Comparison of ENCODE assay signal across 8 cellular contexts in the genomic region with DNA sequence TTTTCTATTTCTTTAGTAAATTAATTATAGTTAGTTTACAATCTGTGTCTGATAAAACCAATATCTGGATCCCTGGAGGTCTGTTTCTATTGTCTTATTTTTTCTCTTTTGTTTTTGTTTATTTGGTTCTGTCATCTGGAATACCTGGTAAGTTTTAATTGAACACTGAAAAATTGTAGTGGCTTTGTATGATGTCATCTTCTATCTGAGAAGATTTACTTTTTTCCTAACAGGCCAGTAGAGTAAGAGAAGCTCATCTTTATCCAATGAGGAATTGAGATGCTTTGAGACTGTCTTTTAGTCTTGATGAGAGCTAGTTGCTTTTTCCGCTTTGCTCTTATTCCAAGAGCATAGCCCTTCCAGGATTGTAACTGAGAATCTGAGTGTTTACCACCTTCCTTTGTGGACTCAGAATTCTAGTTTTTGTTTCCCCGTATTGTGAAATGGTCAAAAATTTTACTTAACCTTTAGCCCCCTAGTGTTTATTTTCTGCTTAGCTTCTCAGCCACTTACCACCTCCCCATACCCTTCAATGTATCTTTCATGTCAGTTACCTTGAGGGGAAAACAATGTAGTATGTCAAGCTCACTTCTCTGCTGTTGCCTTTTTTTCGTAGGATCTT. TPM values are rescaled to one million over a fixed set of nuclear protein-coding genes. Genes with fewer than 3 reads are reported as not detected.
DNase-seq lines count a peak whose midpoint lies in the region; ATAC-seq and TF ChIP-seq lines count a peak whose summit lies in the region.

No MANE protein-coding gene starts in this region.

- CTCF ChIA-PET in activated CD4-positive, alpha-beta T cell treated with anti-CD3 and anti-CD28 coated beads, Interleukin-2, amount 10 ng/mL, durations not matched to agents 7 days and 5 days (lab: Charles Lee): interaction anchor here (0.7 to 1.6 kb wide), 12 partner anchors 9 to 201 kb away, joined by 3 to 11 read pairs (median 4); no protein-coding TSS in a partner anchor

- H3K4me3 Mint-ChIP-seq in activated CD4-positive, alpha-beta T cell treated with anti-CD3 and anti-CD28 coated beads, Interleukin-2, amount 10 ng/mL, durations not matched to agents 7 days and 5 days: no peak overlapping the region
- H3K4me3 Mint-ChIP-seq in progenitor cell of endocrine pancreas (ENCODE audit: low read depth): no peak overlapping the region

- TF ChIP-seq CTCF in breast epithelium (IDR thresholded peaks at IDR 0.05): peak in 2 of 3 donors; percentile 14 to 17
- peak; percentile 56 for TF ChIP-seq CTCF in progenitor cell of endocrine pancreas (IDR thresholded peaks at IDR 0.05; ENCODE audit: unreplicated experiment)
- no peak for TF ChIP-seq CTCF in stomach (IDR thresholded peaks at IDR 0.05)

- H3K27me3 ChIP-seq in breast epithelium (no peaks in the 10 kb centered on the region), stomach (no peaks in the 10 kb centered on the region)

- TF ChIP-seq POLR2A in breast epithelium (IDR thresholded peaks at IDR 0.05) (no peak), stomach (IDR thresholded peaks at IDR 0.05) (no peak)

- H3K9me3 Mint-ChIP-seq in activated CD4-positive, alpha-beta T cell treated with anti-CD3 and anti-CD28 coated beads, Interleukin-2, amount 10 ng/mL, durations not matched to agents 7 days and 5 days: peaks cover 3% of the 10 kb centered on the region
- no peaks in the 10 kb centered on the region for H3K9me3 Mint-ChIP-seq in progenitor cell of endocrine pancreas (ENCODE audit: low read depth)

- WGBS in stomach, 5 donors: 53 to 82% (median 73%) methylated on average over 2 to 3 of the region's 3 CpGs

- H3K27ac ChIP-seq in breast epithelium: no peak overlapping the region
- H3K27ac ChIP-seq in stomach: no peak overlapping the region

- H3K27ac Mint-ChIP-seq in activated CD4-positive, alpha-beta T cell treated with anti-CD3 and anti-CD28 coated beads, Interleukin-2, amount 10 ng/mL, durations not matched to agents 7 days and 5 days: peak overlapping the region; percentile 71
- H3K27ac Mint-ChIP-seq in progenitor cell of endocrine pancreas: peak overlapping the region; percentile 2

- peaks cover 2% of the 10 kb centered on the region for H3K27me3 Mint-ChIP-seq in activated CD4-positive, alpha-beta T cell treated with anti-CD3 and anti-CD28 coated beads, Interleukin-2, amount 10 ng/mL, durations not matched to agents 7 days and 5 days
- no peaks in the 10 kb centered on the region for H3K27me3 Mint-ChIP-seq in progenitor cell of endocrine pancreas

- no peaks in the 10 kb centered on the region for H3K36me3 ChIP-seq in breast epithelium
- no peaks in the 10 kb centered on the region for H3K36me3 ChIP-seq in stomach

- DNase-seq in activated CD4-positive, alpha-beta T cell treated with anti-CD3 and anti-CD28 coated beads, Interleukin-2, amount 10 ng/mL, durations not matched to agents 7 days and 5 days: no peak
- no peak for DNase-seq in activated CD4-positive, alpha-beta T cell treated with anti-CD3 and anti-CD28 coated beads, Interleukin-2, amount 50 U/mL, for 4 hours
- DNase-seq in MV-4-11 (lab: John Stamatoyannopoulos, UW) (peak; percentile 41), breast epithelium (ENCODE audit: low spot score in 2 of 2) (no peak), progenitor cell of endocrine pancreas (ENCODE audit: low spot score, unreplicated experiment) (no peak), NCI-H2081 (lab: John Stamatoyannopoulos, UW) (no peak), stomach (no peak)

- no peak for TF ChIP-seq EP300 in stomach (IDR thresholded peaks at IDR 0.05)

- intact Hi-C loops in breast epithelium (cut with DNase I; ENCODE audit: low total_unique reads): no loop called here
- intact Hi-C loops in stomach (cut with DNase I; ENCODE audit: low total_unique reads): no loop called here

- peaks cover 33% of the 10 kb centered on the region for H3K4me1 Mint-ChIP-seq in activated CD4-positive, alpha-beta T cell treated with anti-CD3 and anti-CD28 coated beads, Interleukin-2, amount 10 ng/mL, durations not matched to agents 7 days and 5 days
- peaks cover 11% of the 10 kb centered on the region for H3K4me1 Mint-ChIP-seq in progenitor cell of endocrine pancreas (ENCODE audit: low read depth)

- peaks cover 6% of the 10 kb centered on the region for H3K36me3 Mint-ChIP-seq in activated CD4-positive, alpha-beta T cell treated with anti-CD3 and anti-CD28 coated beads, Interleukin-2, amount 10 ng/mL, durations not matched to agents 7 days and 5 days (ENCODE audit: low read depth)
- peaks cover 9% of the 10 kb centered on the region for H3K36me3 Mint-ChIP-seq in progenitor cell of endocrine pancreas (ENCODE audit: insufficient read depth)

- H3K9me3 ChIP-seq in breast epithelium: no peaks in the 10 kb centered on the region
- H3K9me3 ChIP-seq in stomach: no peaks in the 10 kb centered on the region

- H3K4me1 ChIP-seq in breast epithelium (no peaks in the 10 kb centered on the region), stomach (no peaks in the 10 kb centered on the region)

- H3K4me3 ChIP-seq in breast epithelium (no peak overlapping the region), stomach (no peak overlapping the region)

- POLR2A ChIA-PET in activated CD4-positive, alpha-beta T cell treated with anti-CD3 and anti-CD28 coated beads, Interleukin-2, amount 10 ng/mL, durations not matched to agents 7 days and 5 days (lab: Charles Lee): interaction anchor here (0.6 kb wide), 1 partner anchor 65 kb away, joined by 4 read pairs; no protein-coding TSS in a partner anchor

- no peak for ATAC-seq in HG03108 (IDR thresholded peaks at IDR 0.05; ENCODE audit: unreplicated experiment)

RNA-seq across cellular contexts. Expression of a gene that starts 25.0 kb away (rescaled TPM):
- 1 to 10 TPM in 1 of 2 experiments, under 1 TPM in 1; 0.79 to 1.3 TPM for total RNA-seq in activated CD4-positive, alpha-beta T cell treated with anti-CD3 and anti-CD28 coated beads, Interleukin-2, amount 10 ng/mL, durations not matched to agents 7 days and 5 days
- 10 to 100 TPM; 10.6 to 30.8 (median 24.3) TPM for total RNA-seq in breast epithelium
- total RNA-seq in progenitor cell of endocrine pancreas: 42.9 and 49.0 TPM in 2 replicates
- total RNA-seq in stomach: 10 to 100 TPM; 30.9 to 66.6 (median 47.2) TPM
- polyA plus RNA-seq in stomach: 10 to 100 TPM in 1 of 3 donors, 1 to 10 TPM in 2; 3.8 to 42.9 (median 9.7) TPM

Comparison
In these comparisons a context has a peak if more than half of its experiments do, and no peak if none do; other contexts are left out.
1. CTCF ChIP-seq: peak in breast epithelium (2 of 3) and progenitor cell of endocrine pancreas (single experiment); none in stomach (0 of 7).
2. RNA of a gene that starts 25.0 kb away (total RNA-seq): 30.9 to 66.6 TPM in stomach, 42.9 to 49.0 TPM in progenitor cell of endocrine pancreas and 10.6 to 30.8 TPM in breast epithelium; 0.79 to 1.3 TPM in activated CD4-positive, alpha-beta T cell treated with anti-CD3 and anti-CD28 coated beads, Interleukin-2, amount 10 ng/mL, durations not matched to agents 7 days and 5 days; every median in the first group is over 4 times any median in the second.